In the genomic region with DNA sequence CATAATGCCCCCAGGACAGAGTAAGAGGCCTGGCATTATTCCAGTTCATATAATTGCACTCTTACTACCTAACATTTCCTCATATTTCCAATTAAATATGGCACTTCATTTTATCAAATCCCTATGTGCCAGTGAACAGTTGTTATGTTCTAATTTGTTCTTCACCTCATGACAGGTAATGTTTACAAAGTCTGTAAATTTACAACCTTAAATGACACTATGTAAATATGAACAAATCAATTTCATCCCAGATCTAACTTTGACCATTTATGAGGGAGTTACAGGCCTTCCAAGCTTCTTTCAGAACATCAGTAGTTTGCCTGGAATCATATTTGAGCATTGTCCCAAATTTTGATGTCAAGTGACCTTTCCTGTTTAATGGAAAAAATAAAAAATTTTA, we compare ENCODE assay signal across 21 cellular contexts.
"Had no signal": no experiment of that assay in that cellular context is flagged by ENCODE, and none has a peak within 500 bp of the region (broad histone marks: within the 10 kb centered on the region; RNA-seq: fewer than 3 reads in every experiment).

No MANE protein-coding gene starts in this region.

- H3K4me1 Mint-ChIP-seq: activated naive CD4-positive, alpha-beta T cell treated with anti-CD3 and anti-CD28 coated beads, Interleukin-2, amount 50 U/mL, for 24 hours; brain; mesothelial cell of epicardium; naive thymus-derived CD8-positive, alpha-beta T cell; T-helper 17 cell had no signal

- H3K4me1 ChIP-seq: left lung, neural progenitor cell, spleen, upper lobe of left lung had no signal

- H3K4me3 Mint-ChIP-seq: activated CD4-positive, alpha-beta memory T cell treated with anti-CD3 and anti-CD28 coated beads for 36 hours; activated naive CD4-positive, alpha-beta T cell treated with anti-CD3 and anti-CD28 coated beads, Interleukin-2, amount 50 U/mL, for 24 hours; activated T-cell treated with anti-CD3 and anti-CD28 coated beads, Interleukin-2, amount 50 U/mL, for 72 hours; brain; dendritic cell treated with granulocyte-macrophage colony-stimulating factor and Interleukin-4, amounts not matched to agents 40 ng/mL and 50 ng/mL, for 4 days; mesothelial cell of epicardium; naive thymus-derived CD8-positive, alpha-beta T cell; neural progenitor cell; T-helper 17 cell had no signal

- H3K4me2 ChIP-seq: neural progenitor cell had no signal

- H3K9me3 ChIP-seq: upper lobe of left lung had no signal

- H3K36me3 ChIP-seq: left lung, neural progenitor cell, spleen, upper lobe of left lung had no signal

- H3K36me3 Mint-ChIP-seq: activated CD4-positive, alpha-beta memory T cell treated with anti-CD3 and anti-CD28 coated beads for 36 hours; activated naive CD4-positive, alpha-beta T cell treated with anti-CD3 and anti-CD28 coated beads, Interleukin-2, amount 50 U/mL, for 24 hours; brain; mesothelial cell of epicardium; naive thymus-derived CD8-positive, alpha-beta T cell; neural progenitor cell had no signal

- H3K27me3 ChIP-seq: left lung, neural progenitor cell, spleen, upper lobe of left lung had no signal

- H3K9ac ChIP-seq: neural progenitor cell had no signal

- H3K27ac ChIP-seq: left lung, neural progenitor cell, spleen, upper lobe of left lung had no signal

- H3K27ac Mint-ChIP-seq: activated CD4-positive, alpha-beta memory T cell treated with anti-CD3 and anti-CD28 coated beads for 36 hours; activated naive CD4-positive, alpha-beta T cell treated with anti-CD3 and anti-CD28 coated beads, Interleukin-2, amount 50 U/mL, for 24 hours; activated T-cell treated with anti-CD3 and anti-CD28 coated beads, Interleukin-2, amount 50 U/mL, for 72 hours; brain; dendritic cell treated with granulocyte-macrophage colony-stimulating factor and Interleukin-4, amounts not matched to agents 40 ng/mL and 50 ng/mL, for 4 days; mesothelial cell of epicardium; naive thymus-derived CD8-positive, alpha-beta T cell; neural progenitor cell; T-helper 17 cell had no signal

- H2AFZ ChIP-seq: neural progenitor cell had no signal

- FAIRE-seq: kidney had no signal

- DNase-seq: activated CD4-positive, alpha-beta memory T cell treated with anti-CD3 and anti-CD28 coated beads for 36 hours; activated CD4-positive, alpha-beta T cell treated with anti-CD3 and anti-CD28 coated beads for 48 hours; activated effector memory CD4-positive, alpha-beta T cell treated with anti-CD3 and anti-CD28 coated beads, Interleukin-2, amount 50 U/mL, for 16 hours; activated T-cell treated with anti-CD3 and anti-CD28 coated beads, Interleukin-2, amount 50 U/mL, for 72 hours; anterior cingulate cortex; effector CD8-positive, alpha-beta T cell; erythroblast; foreskin fibroblast; kidney; left lung; naive thymus-derived CD8-positive, alpha-beta T cell; spleen; stimulated activated CD4-positive, alpha-beta T cell treated with anti-CD3 and anti-CD28 coated beads, Interleukin-4, amount 100 ng/mL, for 24 hours; stimulated activated naive CD4-positive, alpha-beta T cell treated with Interleukin-2 at 50 U/mL for 16 hours; T-helper 17 cell; upper lobe of left lung had no signal

- H3K27me3 Mint-ChIP-seq: activated CD4-positive, alpha-beta memory T cell treated with anti-CD3 and anti-CD28 coated beads for 36 hours; activated naive CD4-positive, alpha-beta T cell treated with anti-CD3 and anti-CD28 coated beads, Interleukin-2, amount 50 U/mL, for 24 hours; dendritic cell treated with granulocyte-macrophage colony-stimulating factor and Interleukin-4, amounts not matched to agents 40 ng/mL and 50 ng/mL, for 4 days; naive thymus-derived CD8-positive, alpha-beta T cell; T-helper 17 cell had no signal

- ATAC-seq: activated T-cell treated with anti-CD3 and anti-CD28 coated beads, Interleukin-2, amount 50 U/mL, for 72 hours; left lung; naive thymus-derived CD8-positive, alpha-beta T cell; T-helper 17 cell had no signal

- H3K4me3 ChIP-seq: left lung, neural progenitor cell, spleen, upper lobe of left lung had no signal
